In the genomic region with DNA sequence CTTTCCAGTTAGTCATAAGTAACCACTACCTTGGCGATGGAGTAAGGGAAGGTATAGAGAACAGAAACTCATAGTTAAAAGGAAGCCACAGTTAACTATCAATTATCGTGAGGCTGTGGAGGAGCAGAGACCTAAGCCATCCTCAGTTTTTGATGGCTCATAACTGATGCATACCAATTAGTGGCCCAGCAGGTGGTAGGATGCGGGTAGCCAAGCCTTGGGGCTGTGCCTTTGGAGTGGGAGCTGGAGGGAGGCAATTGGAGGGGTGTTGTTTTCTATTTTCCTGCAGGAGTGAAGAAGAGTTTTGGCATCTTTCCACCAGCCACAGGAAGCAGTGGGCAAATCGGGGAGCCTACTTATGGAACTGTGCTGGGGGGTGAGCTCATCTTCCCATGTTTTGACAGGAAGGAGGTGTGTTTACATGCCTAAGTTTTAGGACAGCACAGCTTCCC, we compare ENCODE assay signal across 11 cellular contexts.
DNase-seq lines count a peak whose midpoint lies in the region; ATAC-seq and TF ChIP-seq lines count a peak whose summit lies in the region.
"Had no signal": no experiment of that assay in that cellular context is flagged by ENCODE, and none has a peak within 500 bp of the region (broad histone marks: within the 10 kb centered on the region; RNA-seq: fewer than 3 reads in every experiment).

No MANE protein-coding gene starts in this region.

- H3K4me1 ChIP-seq in foreskin keratinocyte: peaks cover 17% of the 10 kb centered on the region

- H3K27me3 ChIP-seq in foreskin keratinocyte: no peaks in the 10 kb centered on the region
- H3K27me3 ChIP-seq: gastrocnemius medialis had no signal

- peak; percentile 2 for TF ChIP-seq CTCF in foreskin keratinocyte (conservative IDR thresholded peaks at IDR 0.05)

- CTCF ChIA-PET in HEK293T (lab: Yijun Ruan, JAX): no interaction called here

- DNase-seq in MV-4-11 (lab: John Stamatoyannopoulos, UW): peak; percentile 6
- peak; percentile 26 to 57 for DNase-seq in foreskin keratinocyte
- no peak for DNase-seq in effector CD4-positive, alpha-beta T cell
- DNase-seq in GM19238 (ENCODE audit: insufficient read length, low spot score): no peak
- DNase-seq in HEK293T (ENCODE audit: extremely low spot score): no peak
- no peak for DNase-seq in AG08395 (ENCODE audit: low spot score)
- DNase-seq: activated CD4-positive, CD25-positive, alpha-beta regulatory T cell; DND-41; gastrocnemius medialis had no signal

- ATAC-seq in GM18858 (IDR thresholded peaks at IDR 0.05; ENCODE audit: unreplicated experiment) (peak; percentile 24), HG02798 (IDR thresholded peaks at IDR 0.05; ENCODE audit: poor library complexity, unreplicated experiment) (peak; percentile 21), foreskin keratinocyte (peak; percentile 82)
- ATAC-seq: gastrocnemius medialis had no signal

- H3K27ac ChIP-seq in foreskin keratinocyte: no peak overlapping the region
- H3K27ac ChIP-seq: gastrocnemius medialis had no signal

- POLR2A ChIA-PET in HEK293T (lab: Yijun Ruan, JAX): no interaction called here

TF ChIP-seq in HEK293T, 16 proteins besides CTCF, POLR2A, EP300 and RAD21:
- TF ChIP-seq LEF1 (IDR thresholded peaks at IDR 0.05; ENCODE audit: borderline replicate concordance) (no peak), HDGF (IDR thresholded peaks at IDR 0.05; ENCODE audit: borderline replicate concordance) (no peak), L3MBTL2 (conservative IDR thresholded peaks at IDR 0.05) (no peak), BHLHE40 (IDR thresholded peaks at IDR 0.05; ENCODE audit: borderline replicate concordance) (no peak), FOXM1 (IDR thresholded peaks at IDR 0.05; ENCODE audit: borderline replicate concordance) (no peak), TARDBP (IDR thresholded peaks at IDR 0.05) (no peak)
- TF ChIP-seq, protein P1, sequence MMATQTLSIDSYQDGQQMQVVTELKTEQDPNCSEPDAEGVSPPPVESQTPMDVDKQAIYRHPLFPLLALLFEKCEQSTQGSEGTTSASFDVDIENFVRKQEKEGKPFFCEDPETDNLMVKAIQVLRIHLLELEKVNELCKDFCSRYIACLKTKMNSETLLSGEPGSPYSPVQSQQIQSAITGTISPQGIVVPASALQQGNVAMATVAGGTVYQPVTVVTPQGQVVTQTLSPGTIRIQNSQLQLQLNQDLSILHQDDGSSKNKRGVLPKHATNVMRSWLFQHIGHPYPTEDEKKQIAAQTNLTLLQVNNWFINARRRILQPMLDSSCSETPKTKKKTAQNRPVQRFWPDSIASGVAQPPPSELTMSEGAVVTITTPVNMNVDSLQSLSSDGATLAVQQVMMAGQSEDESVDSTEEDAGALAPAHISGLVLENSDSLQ (IDR thresholded peaks at IDR 0.05): no peak
TF ChIP-seq in HEK293T: peak in this region for 0.

Comparison
In these comparisons a context has a peak if more than half of its experiments do, and no peak if none do; other contexts are left out.
1. ATAC-seq: peak in every context shown above with its lines; median percentile 82 in foreskin keratinocyte; 24 in GM18858; 21 in HG02798.
2. DNase-seq: peak in MV-4-11 (single experiment) and foreskin keratinocyte (2 of 2); none in effector CD4-positive, alpha-beta T cell (single experiment), GM19238 (single experiment), HEK293T (single experiment) and AG08395 (single experiment).